In the genomic region with DNA sequence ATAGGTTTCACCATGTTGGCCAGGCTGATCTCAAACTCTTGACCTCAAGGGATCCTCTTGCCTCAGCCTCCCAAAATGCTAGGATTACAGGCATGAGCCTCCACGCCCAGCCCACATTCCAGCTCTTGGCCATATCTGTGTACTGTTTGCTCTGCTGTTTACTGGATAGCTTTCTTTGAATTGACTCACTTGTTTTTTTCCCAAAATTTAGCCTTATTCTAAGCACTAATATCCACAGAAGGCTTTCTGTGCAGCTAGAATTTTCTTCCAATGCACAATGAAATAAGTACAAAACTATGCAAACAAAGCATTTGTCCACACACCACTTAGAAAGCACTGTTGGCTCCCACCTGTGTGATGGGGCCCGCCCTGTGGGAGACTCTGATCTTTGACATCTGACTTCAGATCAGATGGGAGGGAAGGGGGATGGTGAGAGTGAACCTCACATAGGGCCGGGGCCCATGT, we compare ENCODE assay signal across 12 cellular contexts.
DNase-seq lines count a peak whose midpoint lies in the region; ATAC-seq and TF ChIP-seq lines count a peak whose summit lies in the region.
"Had no signal": no experiment of that assay in that cellular context is flagged by ENCODE, and none has a peak within 500 bp of the region (broad histone marks: within the 10 kb centered on the region; RNA-seq: fewer than 3 reads in every experiment).

No MANE protein-coding gene starts in this region.

- no peak overlapping the region for H2BK120ac ChIP-seq in mesenchymal stem cell (ENCODE audit: low read depth, low read length)

- peak overlapping the region; percentile 75 for H3K27ac ChIP-seq in AG04450 (ENCODE audit: low read depth, low read length)
- peak overlapping the region; percentile 24; the same call in 1 of the 2 replicates for H3K27ac ChIP-seq in GM23248
- no peak overlapping the region for H3K27ac ChIP-seq in mesenchymal stem cell (ENCODE audit: low read length, poor library complexity, severe bottlenecking)
- H3K27ac ChIP-seq in dorsolateral prefrontal cortex, result no peak overlapping the region
- H3K27ac ChIP-seq in substantia nigra (ENCODE audit: low read depth, low read length, poor library complexity, severe bottlenecking), result no peak overlapping the region
- H3K27ac ChIP-seq: ovary had no signal

- H2AFZ ChIP-seq in GM23248, result no peak overlapping the region
- H2AFZ ChIP-seq in mesenchymal stem cell (ENCODE audit: low read depth, low read length), result no peak overlapping the region

- POLR2A ChIA-PET in AG04450 (lab: Yijun Ruan, JAX), result interaction anchor here (0.7 to 1.5 kb wide), 4 partner anchors 11 to 239 kb away, joined by 4 to 6 read pairs (median 4); no protein-coding TSS in a partner anchor

- no peaks in the 10 kb centered on the region; the same call in 1 of the 2 replicates for H3F3A ChIP-seq in GM23248 (ENCODE audit: insufficient read depth)

- peak overlapping the region; percentile 28 for H3K4me2 ChIP-seq in GM23248 (ENCODE audit: unreplicated experiment)
- H3K4me2 ChIP-seq in mesenchymal stem cell (ENCODE audit: low read length, poor library complexity, severe bottlenecking), result no peak overlapping the region

- H3K36me3 ChIP-seq in GM23248 (ENCODE audit: low read depth) (no peaks in the 10 kb centered on the region), mesenchymal stem cell (ENCODE audit: control insufficient read depth in 1 of 2, insufficient read depth in 2 of 2, low read depth in 1 of 2, low read length in 2 of 2) (peaks cover 3 to 25% of the 10 kb centered on the region in 2 experiments)
- H3K36me3 ChIP-seq: ovary had no signal

- no peaks in the 10 kb centered on the region for H3K9me2 ChIP-seq in GM23248 (ENCODE audit: insufficient read depth)

- H3K14ac ChIP-seq in mesenchymal stem cell (ENCODE audit: low read length in 2 of 2), result no peak overlapping the region

- H3K79me1 ChIP-seq in mesenchymal stem cell (replicated peaks; ENCODE audit: low read length, poor library complexity, severe bottlenecking), result peaks cover 11% of the 10 kb centered on the region

- H3K4me3 ChIP-seq in AG04450 (ENCODE audit: low read depth, low read length) (no peak overlapping the region), GM23248 (no peak overlapping the region), mesenchymal stem cell (ENCODE audit: insufficient read depth in 1 of 2, low read depth in 1 of 2, low read length in 2 of 2) (no peak overlapping the region), dorsolateral prefrontal cortex (no peak overlapping the region)
- H3K4me3 ChIP-seq: GM12878, ovary had no signal

- H3K9ac ChIP-seq in GM23248 (no peak overlapping the region), mesenchymal stem cell (ENCODE audit: low read length) (no peak overlapping the region)

- no peak overlapping the region for H2AK5ac ChIP-seq in mesenchymal stem cell (ENCODE audit: low read length, severe bottlenecking)

- H3K4ac ChIP-seq in mesenchymal stem cell (ENCODE audit: low read depth in 1 of 2, low read length in 2 of 2), result no peak overlapping the region

- no peak for DNase-seq in AG04450 (ENCODE audit: low read depth, low spot score)
- peak; percentile 24 for DNase-seq in GM23248
- peak; percentile 1 for DNase-seq in SW480 (ENCODE audit: low spot score)
- DNase-seq in mesenchymal stem cell, result peak; percentile 20
- no peak for DNase-seq in dorsolateral prefrontal cortex
- DNase-seq in activated CD4-positive, alpha-beta T cell treated with anti-CD3 and anti-CD28 coated beads, Interleukin-2, amount 50 U/mL, for 1 hour, result no peak
- no peak for DNase-seq in substantia nigra (lab: John Stamatoyannopoulos, UW)
- DNase-seq: activated CD4-positive, alpha-beta T cell treated with anti-CD3 and anti-CD28 coated beads for 1 hour; NCI-H1105 treated with DMSO at 0.1 percent for 48 hours; ovary had no signal

- H3K27me3 ChIP-seq in AG04450 (ENCODE audit: control insufficient read depth, insufficient read depth, low read length), result no peaks in the 10 kb centered on the region
- H3K27me3 ChIP-seq in GM23248 (replicated peaks; ENCODE audit: insufficient read depth), result no peaks in the 10 kb centered on the region
- H3K27me3 ChIP-seq in mesenchymal stem cell (ENCODE audit: control insufficient read depth in 1 of 2, insufficient read depth in 1 of 2, low read length in 2 of 2), result no peaks in the 10 kb centered on the region
- H3K27me3 ChIP-seq in dorsolateral prefrontal cortex, result no peaks in the 10 kb centered on the region
- H3K27me3 ChIP-seq: ovary had no signal

- H2BK5ac ChIP-seq in mesenchymal stem cell (ENCODE audit: low read depth, low read length, poor library complexity, severe bottlenecking), result no peak overlapping the region

- H2BK12ac ChIP-seq in mesenchymal stem cell (ENCODE audit: low read length in 2 of 2), result peak overlapping the region; percentile 5 to 68

- no peaks in the 10 kb centered on the region for H3K79me2 ChIP-seq in GM23248 (ENCODE audit: insufficient read depth)

- H4K91ac ChIP-seq in mesenchymal stem cell (ENCODE audit: low read length), result peak overlapping the region; percentile 79

- H3K9me3 ChIP-seq in AG04450 (ENCODE audit: control insufficient read depth, insufficient read depth, low read length) (no peaks in the 10 kb centered on the region), GM23248 (ENCODE audit: low read depth) (no peaks in the 10 kb centered on the region), mesenchymal stem cell (ENCODE audit: control insufficient read depth, low read length) (no peaks in the 10 kb centered on the region)
- H3K9me3 ChIP-seq: ovary had no signal

- 40 to 48% methylated on average over 3 of the region's 3 CpGs for WGBS in GM23248 (ENCODE audit: low coverage in 1 of 2, low lambda C conversion rate in 2 of 2, missing lambda C conversion rate in 2 of 2), 2 experiments
- 67% methylated on average over 3 of the region's 3 CpGs for WGBS in mesenchymal stem cell

- CTCF ChIA-PET in AG04450 (lab: Charles Lee), result interaction anchor here (0.6 to 0.8 kb wide), 2 partner anchors 52 to 272 kb away, joined by 3 read pairs; no protein-coding TSS in a partner anchor

- H3K4me1 ChIP-seq in GM23248 (ENCODE audit: insufficient read depth) (peaks cover 15% of the 10 kb centered on the region), mesenchymal stem cell (ENCODE audit: control insufficient read depth, insufficient read depth, low read depth, low read length) (peaks cover 10% of the 10 kb centered on the region)

- no peaks in the 10 kb centered on the region for H4K20me1 ChIP-seq in GM23248 (ENCODE audit: insufficient read depth)

- in situ Hi-C loops in GM23248 (cut with MboI), result no loop called here

- no peak for ATAC-seq in GM18909 (IDR thresholded peaks at IDR 0.05; ENCODE audit: poor library complexity, unreplicated experiment)
- ATAC-seq: GM12878 had no signal

- H2BK15ac ChIP-seq in mesenchymal stem cell (ENCODE audit: low read depth, poor library complexity, severe bottlenecking), result no peak overlapping the region

- H3K23ac ChIP-seq in mesenchymal stem cell (ENCODE audit: low read length in 2 of 2), result no peak overlapping the region

- intact Hi-C loops in dorsolateral prefrontal cortex (cut with DNase I), result no loop called here

- TF ChIP-seq CTCF in AG04450 (IDR thresholded peaks at IDR 0.05; ENCODE audit: low read depth, low read length) (no peak), dorsolateral prefrontal cortex (IDR thresholded peaks at IDR 0.05 in 54 of 56, conservative IDR thresholded peaks at IDR 0.05 in 2 of 56; ENCODE audit: low read depth in 1 of 56, partially characterized antibody in 56 of 56) (no peak)

- peak overlapping the region; percentile 13 to 46 for H3K18ac ChIP-seq in mesenchymal stem cell (ENCODE audit: low read depth in 1 of 2, low read length in 2 of 2)

- H4K8ac ChIP-seq in mesenchymal stem cell (ENCODE audit: low read length), result peak overlapping the region; percentile 57

Comparison
In these comparisons a context has a peak if more than half of its experiments do, and no peak if none do; other contexts are left out.
1. DNase-seq: peak in GM23248 (single experiment), SW480 (single experiment) and mesenchymal stem cell (single experiment); none in AG04450 (single experiment), dorsolateral prefrontal cortex (0 of 10), activated CD4-positive, alpha-beta T cell treated with anti-CD3 and anti-CD28 coated beads, Interleukin-2, amount 50 U/mL, for 1 hour (single experiment) and substantia nigra (0 of 49).
2. H3K27ac ChIP-seq: peak in AG04450 (single experiment) and GM23248 (single experiment); none in mesenchymal stem cell (single experiment), dorsolateral prefrontal cortex (0 of 59) and substantia nigra (single experiment).